ENCODE assay signal across 22 cellular contexts in the genomic region with DNA sequence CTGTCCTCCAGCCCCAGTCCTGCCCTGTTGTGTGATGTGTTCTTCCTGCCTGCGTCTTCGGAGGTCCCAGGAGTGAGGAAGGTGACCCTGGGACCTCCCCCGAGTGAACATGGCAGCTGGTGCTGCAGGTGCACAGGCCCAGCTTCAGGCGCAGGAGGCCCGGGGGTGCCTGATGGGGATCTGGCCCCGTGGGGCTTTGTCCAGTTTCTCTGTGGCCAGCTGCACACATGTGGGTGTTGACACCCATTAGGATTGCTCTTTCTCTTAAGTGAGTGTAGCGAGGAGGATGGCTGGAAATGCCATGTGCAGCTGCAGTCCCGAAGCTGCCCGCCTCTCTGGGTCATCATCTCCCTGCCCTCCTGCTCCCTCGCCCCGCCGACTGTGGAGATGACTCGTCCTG.
A peak's percentile ranks its signal among the peaks of the same experiment; 100 is the strongest.
DNase-seq lines count a peak whose midpoint lies in the region; ATAC-seq, FAIRE-seq and TF ChIP-seq lines count a peak whose summit lies in the region.
"Had no signal": no experiment of that assay in that cellular context is flagged by ENCODE, and none has a peak within 500 bp of the region (broad histone marks: within the 10 kb centered on the region; RNA-seq: fewer than 3 reads in every experiment).

No MANE protein-coding gene starts in this region.

- H3K36me3 ChIP-seq in left ventricle myocardium inferior = no peaks in the 10 kb centered on the region
- no peaks in the 10 kb centered on the region for H3K36me3 ChIP-seq in astrocyte (ENCODE audit: insufficient read depth, low read length)
- H3K36me3 ChIP-seq in neuronal stem cell (replicated peaks in 1 of 2; ENCODE audit: control insufficient read depth in 2 of 2, insufficient read depth in 2 of 2, low read length in 2 of 2) = no peaks in the 10 kb centered on the region

- H3K79me2 ChIP-seq in astrocyte (ENCODE audit: insufficient read depth, low read length) = no peaks in the 10 kb centered on the region

- H2BK12ac ChIP-seq in neuronal stem cell (ENCODE audit: low read length) = no peak overlapping the region

- H3K9me3 ChIP-seq in right cardiac atrium (ENCODE audit: control insufficient read depth, low read length) (no peaks in the 10 kb centered on the region), left ventricle myocardium inferior (replicated peaks) (no peaks in the 10 kb centered on the region), astrocyte (ENCODE audit: insufficient read depth, low read depth, low read length) (no peaks in the 10 kb centered on the region), neuronal stem cell (replicated peaks in 1 of 2; ENCODE audit: control insufficient read depth in 2 of 2, insufficient read depth in 1 of 2, low read depth in 1 of 2, low read length in 2 of 2) (no peaks in the 10 kb centered on the region)
- H3K9me3 ChIP-seq: A549, Caco-2 had no signal

- FAIRE-seq in astrocyte (lab: Jason Lieb, UNC) = no peak
- FAIRE-seq: A549, D721Med, GM12878, GM12892, GM18507 had no signal

- H3K27ac ChIP-seq in right cardiac atrium (ENCODE audit: low read length) (no peak overlapping the region), left ventricle myocardium inferior (replicated peaks) (no peak overlapping the region), astrocyte (ENCODE audit: low read depth, low read length) (no peak overlapping the region), neuronal stem cell (replicated peaks; ENCODE audit: low read length) (no peak overlapping the region)
- H3K27ac ChIP-seq: 22Rv1, A549, C4-2B had no signal

- no peak overlapping the region for H2BK15ac ChIP-seq in neuronal stem cell (ENCODE audit: low read length)

- ATAC-seq in right cardiac atrium = no peak
- ATAC-seq: A549; CD8-positive, alpha-beta T cell; GM12878 had no signal

- H3K27ac Mint-ChIP-seq in astrocyte (ENCODE audit: unreplicated experiment) = peak overlapping the region; percentile 34
- H3K27ac Mint-ChIP-seq: B cell; CD4-positive, alpha-beta T cell; CD8-positive, alpha-beta T cell had no signal

- H2BK120ac ChIP-seq in neuronal stem cell (ENCODE audit: low read depth, low read length) = no peak overlapping the region

- peaks cover 32% of the 10 kb centered on the region for H3K27me3 Mint-ChIP-seq in astrocyte (ENCODE audit: low read depth, unreplicated experiment)
- H3K27me3 Mint-ChIP-seq: B cell; CD4-positive, alpha-beta T cell had no signal

- H3K4me3 ChIP-seq in right cardiac atrium (ENCODE audit: low read length) (no peak overlapping the region), left ventricle myocardium inferior (no peak overlapping the region), astrocyte (ENCODE audit: insufficient read depth, low read depth, low read length) (no peak overlapping the region), neuronal stem cell (ENCODE audit: low read length in 2 of 2) (no peak overlapping the region)
- H3K4me3 ChIP-seq: A549, GM12878 had no signal

- H4K8ac ChIP-seq in neuronal stem cell (ENCODE audit: low read depth, low read length) = no peak overlapping the region

- TF ChIP-seq CTCF in left ventricle myocardium inferior (IDR thresholded peaks at IDR 0.05; ENCODE audit: borderline replicate concordance) (no peak), astrocyte (IDR thresholded peaks at IDR 0.05; ENCODE audit: insufficient read depth, low read depth, low read length) (no peak)

- H3K14ac ChIP-seq in neuronal stem cell (ENCODE audit: low read length) = no peak overlapping the region

- H3K4me1 ChIP-seq in right cardiac atrium (ENCODE audit: control insufficient read depth, insufficient read depth, low read length) (no peaks in the 10 kb centered on the region), left ventricle myocardium inferior (no peaks in the 10 kb centered on the region), astrocyte (ENCODE audit: insufficient read depth, low read length) (no peaks in the 10 kb centered on the region), neuronal stem cell (ENCODE audit: control insufficient read depth in 2 of 2, insufficient read depth in 1 of 2, low read depth in 1 of 2, low read length in 2 of 2) (no peaks in the 10 kb centered on the region)
- H3K4me1 ChIP-seq: A549, Caco-2 had no signal

- intact Hi-C loops in right cardiac atrium (cut with DNase I) (no loop called here), left ventricle myocardium inferior (cut with micrococcal nuclease) (no loop called here)

- peaks cover 3% of the 10 kb centered on the region for H3K36me3 Mint-ChIP-seq in astrocyte (ENCODE audit: low read depth, unreplicated experiment)
- H3K36me3 Mint-ChIP-seq: CD8-positive, alpha-beta T cell had no signal

- no peak overlapping the region for H3K4me2 ChIP-seq in astrocyte (ENCODE audit: low read length)
- H3K4me2 ChIP-seq in neuronal stem cell (ENCODE audit: insufficient read depth, low read length, poor library complexity, severe bottlenecking) = no peak overlapping the region
- H3K4me2 ChIP-seq: A549 had no signal

- H3K27me3 ChIP-seq in right cardiac atrium (ENCODE audit: control insufficient read depth, insufficient read depth) = no peaks in the 10 kb centered on the region
- peaks cover 86% of the 10 kb centered on the region for H3K27me3 ChIP-seq in left ventricle myocardium inferior (ENCODE audit: low read depth)
- H3K27me3 ChIP-seq in astrocyte (ENCODE audit: insufficient read depth, low read length) = no peaks in the 10 kb centered on the region
- no peaks in the 10 kb centered on the region for H3K27me3 ChIP-seq in neuronal stem cell (ENCODE audit: control insufficient read depth in 3 of 3, insufficient read depth in 3 of 3, low read depth in 1 of 3, low read length in 3 of 3)

- no peak overlapping the region for H4K91ac ChIP-seq in neuronal stem cell (ENCODE audit: low read depth, low read length, poor library complexity)

- no peak overlapping the region for H3K18ac ChIP-seq in neuronal stem cell (ENCODE audit: low read length)

- DNase-seq in right cardiac atrium (peak in 2 of 3 donors; percentile 33 to 46), left ventricle myocardium inferior (no peak), astrocyte (ENCODE audit: low read depth) (no peak), neuronal stem cell (ENCODE audit: low spot score) (no peak), DMS79 treated with DMSO at 0.1 percent for 48 hours (lab: John Stamatoyannopoulos, UW) (no peak)
- no peak for DNase-seq in activated naive CD4-positive, alpha-beta T cell (lab: John Stamatoyannopoulos, UW)
- DNase-seq: AML-193; Caco-2; Calu3; CD4-positive, alpha-beta T cell; CD8-positive, alpha-beta T cell; DND-41; EL; GDM1 had no signal

- no peak overlapping the region for H3K23ac ChIP-seq in neuronal stem cell (ENCODE audit: low read depth, low read length, poor library complexity)

- H3K9me3 Mint-ChIP-seq in astrocyte (ENCODE audit: unreplicated experiment) = peaks cover 2% of the 10 kb centered on the region
- H3K9me3 Mint-ChIP-seq: CD4-positive, alpha-beta T cell; CD8-positive, alpha-beta T cell had no signal

- WGBS in right cardiac atrium = 82% methylated on average over 13 of the region's 13 CpGs
- WGBS in neuronal stem cell (ENCODE audit: extremely low coverage in 2 of 2, insufficient read length in 2 of 2, insufficient replicate concordance in 1 of 2), 2 donors = no CpG with 5 or more reads among the region's 13 CpGs

- H3K9ac ChIP-seq in astrocyte (ENCODE audit: low read length) (no peak overlapping the region), neuronal stem cell (ENCODE audit: low read depth, low read length, poor library complexity) (no peak overlapping the region)

- no peak overlapping the region for H3K4ac ChIP-seq in neuronal stem cell (ENCODE audit: low read length)

- H2BK5ac ChIP-seq in neuronal stem cell (ENCODE audit: low read length) = peak overlapping the region; percentile 3

- H3K79me1 ChIP-seq in neuronal stem cell (ENCODE audit: low read depth, low read length) = peaks cover 3% of the 10 kb centered on the region

- no peaks in the 10 kb centered on the region for H3K4me1 Mint-ChIP-seq in astrocyte (ENCODE audit: low read depth, unreplicated experiment)
- H3K4me1 Mint-ChIP-seq: B cell had no signal

- peak overlapping the region; percentile 27 for H2AK5ac ChIP-seq in neuronal stem cell (ENCODE audit: low read depth, low read length)

- no peak overlapping the region for H3K4me3 Mint-ChIP-seq in astrocyte (ENCODE audit: unreplicated experiment)
- H3K4me3 Mint-ChIP-seq: B cell; CD4-positive, alpha-beta T cell; CD8-positive, alpha-beta T cell had no signal

- H4K20me1 ChIP-seq in astrocyte (ENCODE audit: insufficient read depth, low read length) = no peaks in the 10 kb centered on the region

- H2AFZ ChIP-seq in astrocyte (ENCODE audit: low read depth, low read length) (no peak overlapping the region), neuronal stem cell (ENCODE audit: low read length) (no peak overlapping the region)

Comparison
In these comparisons a context has a peak if more than half of its experiments do, and no peak if none do; other contexts are left out.
1. DNase-seq: peak in right cardiac atrium (2 of 3); none in left ventricle myocardium inferior (single experiment), astrocyte (single experiment), neuronal stem cell (single experiment), activated naive CD4-positive, alpha-beta T cell (0 of 4) and DMS79 treated with DMSO at 0.1 percent for 48 hours (single experiment).